In the genomic region with DNA sequence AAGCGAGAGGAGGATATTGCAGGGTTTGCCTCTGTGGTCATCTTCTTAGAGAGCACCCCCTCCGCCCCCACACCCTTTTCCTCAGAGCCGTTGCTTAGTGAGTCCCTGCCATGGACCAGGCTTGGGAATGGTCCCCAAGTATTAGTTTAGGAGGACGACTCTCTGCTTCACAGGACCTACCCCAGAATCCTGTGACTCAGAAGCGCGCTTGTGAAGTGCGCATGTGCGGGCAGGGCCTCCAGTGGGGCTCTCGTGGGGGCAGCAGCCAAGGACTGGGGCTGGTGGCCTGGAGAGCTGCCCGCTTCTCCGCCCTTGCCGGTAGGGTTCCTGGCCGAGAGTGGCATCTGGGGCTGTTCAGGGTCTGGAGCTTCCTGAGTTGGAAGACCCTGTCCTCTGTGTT, we compare ENCODE assay signal across 9 cellular contexts. TPM values are rescaled to one million over a fixed set of nuclear protein-coding genes. Genes with fewer than 3 reads are reported as not detected.
DNase-seq lines count a peak whose midpoint lies in the region; ATAC-seq and FAIRE-seq lines count a peak whose summit lies in the region.
"Had no signal": no experiment of that assay in that cellular context is flagged by ENCODE, and none has a peak within 500 bp of the region (broad histone marks: within the 10 kb centered on the region; RNA-seq: fewer than 3 reads in every experiment).

No MANE protein-coding gene starts in this region.

- no peaks in the 10 kb centered on the region for H3K9me3 ChIP-seq in small intestine (ENCODE audit: control insufficient read depth, low read depth)

- no peaks in the 10 kb centered on the region for H3K36me3 ChIP-seq in small intestine (ENCODE audit: control insufficient read depth in 2 of 2, insufficient read depth in 2 of 2, low read length in 2 of 2)

- WGBS in small intestine, 3 donors = 60 to 68% (median 66%) methylated on average over 13 of the region's 13 CpGs

- DNase-seq in DMS 273 (lab: John Stamatoyannopoulos, UW; ENCODE audit: unreplicated experiment) (peak; percentile 63), DMS 273 treated with DMSO at 0.1 percent for 48 hours (lab: John Stamatoyannopoulos, UW) (no peak), head of caudate nucleus (peak in 28 of 42 donors; percentile 14 to 68 (median 37)), small intestine (no peak)
- peak; percentile 65 for DNase-seq in activated CD8-positive, alpha-beta memory T cell treated with anti-CD3 and anti-CD28 coated beads for 24 hours
- no peak for DNase-seq in NK-92 treated with Interleukin-12 subunit alpha and Interleukin-12 subunit beta, amount 100 ng/mL, for 24 hours (lab: John Stamatoyannopoulos, UW)
- no peak for DNase-seq in stimulated activated CD4-positive, alpha-beta T cell treated with anti-CD3 and anti-CD28 coated beads, Interleukin-12 subunit alpha, Interleukin-12 subunit beta, amount 100 ng/mL, for 4 hours

- peak overlapping the region in 1 of 2 donors; percentile 41 for H3K4me3 ChIP-seq in small intestine (ENCODE audit: low read depth in 1 of 2, low read length in 2 of 2)

- ATAC-seq in GM21367 (IDR thresholded peaks at IDR 0.05; ENCODE audit: unreplicated experiment) = no peak

- H3K27ac ChIP-seq in small intestine (ENCODE audit: low read depth in 1 of 2, low read length in 1 of 2) = peak overlapping the region; percentile 74 to 76

- H3K27me3 ChIP-seq in small intestine (ENCODE audit: control insufficient read depth in 2 of 2, insufficient read depth in 2 of 2, low read length in 2 of 2) = no peaks in the 10 kb centered on the region

- H3K4me1 ChIP-seq in small intestine (ENCODE audit: control insufficient read depth in 2 of 2, insufficient read depth in 1 of 2, low read depth in 1 of 2, low read length in 1 of 2) = peaks cover 3 to 4% of the 10 kb centered on the region in 2 donors

- FAIRE-seq in small intestine (lab: Jason Lieb, UNC) = no peak
- FAIRE-seq: A204.1 had no signal

- intact Hi-C loops in head of caudate nucleus (cut with DNase I) = loop anchor here (2.0 to 5.0 kb wide), 4 partner anchors 39 to 203 kb away; a partner anchor contains a TSS

RNA-seq across cellular contexts. Expression of a gene that starts 37.3 kb away (rescaled TPM):
- polyA plus RNA-seq in small intestine = 100 to 1,000 TPM; 126 to 225 (median 145) TPM

RNA-seq across cellular contexts. Expression of a gene that starts 59.4 kb away (rescaled TPM):
- under 1 TPM in 1 of 3 donors, not detected in 2; 0.85 TPM for polyA plus RNA-seq in small intestine

Comparison
In these comparisons a context has a peak if more than half of its experiments do, and no peak if none do; other contexts are left out.
1. DNase-seq: peak in DMS 273 (single experiment), activated CD8-positive, alpha-beta memory T cell treated with anti-CD3 and anti-CD28 coated beads for 24 hours (single experiment) and head of caudate nucleus (28 of 42); none in DMS 273 treated with DMSO at 0.1 percent for 48 hours (single experiment), small intestine (single experiment), NK-92 treated with Interleukin-12 subunit alpha and Interleukin-12 subunit beta, amount 100 ng/mL, for 24 hours (single experiment) and stimulated activated CD4-positive, alpha-beta T cell treated with anti-CD3 and anti-CD28 coated beads, Interleukin-12 subunit alpha, Interleukin-12 subunit beta, amount 100 ng/mL, for 4 hours (single experiment).